Comparison of ENCODE assay signal across 18 cellular contexts in the genomic region with DNA sequence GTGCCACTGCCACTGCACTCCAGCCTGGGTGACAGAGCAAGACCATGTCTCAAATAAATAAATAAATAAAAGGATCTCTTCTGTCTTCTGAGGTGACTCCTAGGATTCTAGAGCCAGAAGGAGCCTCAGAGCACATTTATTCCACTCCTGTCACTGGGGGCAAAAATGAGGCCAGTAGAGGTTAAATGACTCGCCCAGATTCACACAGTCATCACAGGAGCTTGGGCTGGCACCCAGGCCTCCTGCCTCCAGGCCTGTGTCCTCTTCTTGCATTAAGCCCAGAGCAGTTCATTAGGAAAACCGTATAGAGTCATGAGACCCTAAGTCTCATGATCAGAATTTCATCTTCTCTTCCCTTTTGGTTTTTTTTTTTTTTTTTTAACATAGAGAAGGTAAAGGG.
DNase-seq lines count a peak whose midpoint lies in the region; ATAC-seq and TF ChIP-seq lines count a peak whose summit lies in the region.
"Had no signal": no experiment of that assay in that cellular context is flagged by ENCODE, and none has a peak within 500 bp of the region (broad histone marks: within the 10 kb centered on the region; RNA-seq: fewer than 3 reads in every experiment).

No MANE protein-coding gene starts in this region.

- CTCF ChIA-PET in activated CD4-positive, alpha-beta T cell treated with anti-CD3 and anti-CD28 coated beads for 36 hours (lab: Charles Lee) = interaction anchor here (0.8 kb wide), 1 partner anchor 1383 kb away, joined by 3 read pairs; no protein-coding TSS in a partner anchor
- CTCF ChIA-PET in PC-3 (lab: Charles Lee) (no interaction called here), Caco-2 (lab: Charles Lee) (no interaction called here)

- BruUV-seq in PC-3 (replicated peaks; lab: Mats Ljungman, UMichigan) = no TSS peak
- BruUV-seq in Caco-2 (replicated peaks; lab: Mats Ljungman, UMichigan) = no TSS peak

- no peaks in the 10 kb centered on the region for H3K27me3 ChIP-seq in PC-3 (ENCODE audit: low read length)
- no peaks in the 10 kb centered on the region for H3K27me3 ChIP-seq in skeletal muscle tissue (ENCODE audit: control insufficient read depth in 3 of 3, insufficient read depth in 3 of 3, low read length in 3 of 3)
- H3K27me3 ChIP-seq in Caco-2 (replicated peaks; ENCODE audit: control insufficient read depth, insufficient read depth, low read length) = no peaks in the 10 kb centered on the region
- no peaks in the 10 kb centered on the region for H3K27me3 ChIP-seq in spleen (replicated peaks in 1 of 7)
- H3K27me3 ChIP-seq: neural progenitor cell had no signal

- no peaks in the 10 kb centered on the region for H3K27me3 Mint-ChIP-seq in activated CD4-positive, alpha-beta T cell treated with anti-CD3 and anti-CD28 coated beads for 36 hours
- H3K27me3 Mint-ChIP-seq in Caco-2 (ENCODE audit: insufficient read depth, unreplicated experiment) = no peaks in the 10 kb centered on the region

- POLR2A ChIA-PET in activated CD4-positive, alpha-beta T cell treated with anti-CD3 and anti-CD28 coated beads for 36 hours (lab: Charles Lee) = no interaction called here
- POLR2A ChIA-PET in PC-3 (lab: Charles Lee; ENCODE audit: unreplicated experiment) (no interaction called here), Caco-2 (lab: Charles Lee) (no interaction called here)

- no peaks in the 10 kb centered on the region for H4K20me1 ChIP-seq in PC-3 (ENCODE audit: low read length)

- no peak overlapping the region for H3K4me3 ChIP-seq in PC-3 (ENCODE audit: low read length)
- H3K4me3 ChIP-seq in skeletal muscle tissue (ENCODE audit: low read length in 3 of 3) = no peak overlapping the region
- no peak overlapping the region for H3K4me3 ChIP-seq in Caco-2 (ENCODE audit: low read depth, low read length)
- H3K4me3 ChIP-seq in spleen = no peak overlapping the region
- H3K4me3 ChIP-seq: neural progenitor cell had no signal

- no peak overlapping the region for H3K9ac ChIP-seq in PC-3 (ENCODE audit: low read length)
- no peak overlapping the region for H3K9ac ChIP-seq in skeletal muscle tissue (ENCODE audit: low read depth in 1 of 3, low read length in 3 of 3)
- H3K9ac ChIP-seq: neural progenitor cell had no signal

- H3K4me1 ChIP-seq in PC-3 (ENCODE audit: insufficient read depth, low read length) (no peaks in the 10 kb centered on the region), skeletal muscle tissue (ENCODE audit: control insufficient read depth in 3 of 3, insufficient read depth in 3 of 3, low read length in 3 of 3) (peaks cover 24 to 40% (median 25%) of the 10 kb centered on the region in 3 donors), Caco-2 (no peaks in the 10 kb centered on the region), spleen (peaks cover 0 to 22% (median 0%) of the 10 kb centered on the region in 6 donors)

- no peak overlapping the region for H2AFZ ChIP-seq in PC-3 (ENCODE audit: low read length)
- H2AFZ ChIP-seq: neural progenitor cell had no signal

- no peak overlapping the region for H3K27ac ChIP-seq in PC-3 (ENCODE audit: low read length)
- peak overlapping the region; percentile 95 for H3K27ac ChIP-seq in skeletal muscle tissue (ENCODE audit: low read depth, low read length)
- no peak overlapping the region for H3K27ac ChIP-seq in spleen
- H3K27ac ChIP-seq: neural progenitor cell, VCaP had no signal

- no peak overlapping the region for H3K4me3 Mint-ChIP-seq in activated CD4-positive, alpha-beta T cell treated with anti-CD3 and anti-CD28 coated beads for 36 hours
- H3K4me3 Mint-ChIP-seq in Caco-2 (ENCODE audit: unreplicated experiment) = no peak overlapping the region
- H3K4me3 Mint-ChIP-seq: neural progenitor cell had no signal

- no peaks in the 10 kb centered on the region for H3K9me3 ChIP-seq in PC-3 (ENCODE audit: low read length)
- no peaks in the 10 kb centered on the region for H3K9me3 ChIP-seq in skeletal muscle tissue (ENCODE audit: control insufficient read depth in 3 of 3, low read length in 3 of 3)
- H3K9me3 ChIP-seq in Caco-2 = no peaks in the 10 kb centered on the region
- H3K9me3 ChIP-seq in spleen = peaks cover 0 to 13% (median 4%) of the 10 kb centered on the region in 8 donors
- H3K9me3 ChIP-seq: thoracic aorta had no signal

- H3K4me1 Mint-ChIP-seq in activated CD4-positive, alpha-beta T cell treated with anti-CD3 and anti-CD28 coated beads for 36 hours = no peaks in the 10 kb centered on the region
- H3K4me1 Mint-ChIP-seq in Caco-2 (ENCODE audit: low read depth, unreplicated experiment) = no peaks in the 10 kb centered on the region

- ATAC-seq in activated CD4-positive, alpha-beta T cell treated with anti-CD3 and anti-CD28 coated beads for 36 hours = peak; percentile 44
- ATAC-seq in PC-3 = 0 out of 2 replicates have a peak, but pooled peaks have one; percentile 24
- ATAC-seq in GM21723 (IDR thresholded peaks at IDR 0.05; ENCODE audit: unreplicated experiment) = no peak

- intact Hi-C loops in activated CD4-positive, alpha-beta T cell treated with anti-CD3 and anti-CD28 coated beads for 36 hours (cut with DNase I, micrococcal nuclease) = no loop called here
- intact Hi-C loops in PC-3 (cut with micrococcal nuclease) = no loop called here
- intact Hi-C loops in Caco-2 (cut with micrococcal nuclease; ENCODE audit: unreplicated experiment) = no loop called here
- intact Hi-C loops in spleen (cut with DNase I; ENCODE audit: low total_unique reads) = no loop called here

- TF ChIP-seq CTCF in PC-3 (conservative IDR thresholded peaks at IDR 0.05; ENCODE audit: low read depth, low read length) = no peak
- TF ChIP-seq CTCF in Caco-2 (IDR thresholded peaks at IDR 0.05; ENCODE audit: insufficient read depth in 1 of 2, low read depth in 1 of 2, low read length in 1 of 2, severe bottlenecking in 1 of 2, unreplicated experiment in 1 of 2) = no peak
- TF ChIP-seq CTCF in spleen (IDR thresholded peaks at IDR 0.05 in 8 of 11, conservative IDR thresholded peaks at IDR 0.05 in 3 of 11) = no peak

- TF ChIP-seq POLR2A in spleen (IDR thresholded peaks at IDR 0.05) = no peak

- H3K27ac Mint-ChIP-seq in activated CD4-positive, alpha-beta T cell treated with anti-CD3 and anti-CD28 coated beads for 36 hours = no peak overlapping the region
- no peak overlapping the region for H3K27ac Mint-ChIP-seq in Caco-2 (ENCODE audit: unreplicated experiment)

- no peak overlapping the region for H3K4me2 ChIP-seq in PC-3 (ENCODE audit: low read length)
- H3K4me2 ChIP-seq: neural progenitor cell had no signal

- H3K36me3 ChIP-seq in PC-3 (ENCODE audit: low read depth, low read length) (no peaks in the 10 kb centered on the region), skeletal muscle tissue (ENCODE audit: control insufficient read depth in 3 of 3, insufficient read depth in 3 of 3, low read length in 3 of 3) (no peaks in the 10 kb centered on the region), Caco-2 (ENCODE audit: control insufficient read depth, insufficient read depth, low read length) (no peaks in the 10 kb centered on the region), spleen (no peaks in the 10 kb centered on the region)
- H3K36me3 ChIP-seq: neural progenitor cell, thoracic aorta had no signal

- DNase-seq in activated CD4-positive, alpha-beta T cell treated with anti-CD3 and anti-CD28 coated beads for 36 hours = no peak
- no peak for DNase-seq in activated CD4-positive, alpha-beta T cell treated with anti-CD3 and anti-CD28 coated beads for 4 hours
- DNase-seq in PC-3 (peak; percentile 26), glomerular visceral epithelial cell (ENCODE audit: extremely low spot score) (peak; percentile 28), Caco-2 (no peak), spleen (no peak)
- DNase-seq: 8988T; activated gamma-delta T cell treated with Interleukin-2 at 50 U/mL for 16 hours; effector CD4-positive, alpha-beta T cell; mammary epithelial cell; NCI-H187; NCI-H526; OCI-M1 had no signal

- no peaks in the 10 kb centered on the region for H3F3A ChIP-seq in PC-3 (ENCODE audit: low read length, unreplicated experiment)

- H3K79me2 ChIP-seq in PC-3 (ENCODE audit: low read length) = no peaks in the 10 kb centered on the region

- peaks cover 6% of the 10 kb centered on the region for H3K9me3 Mint-ChIP-seq in activated CD4-positive, alpha-beta T cell treated with anti-CD3 and anti-CD28 coated beads for 36 hours (ENCODE audit: low read depth)
- peaks cover 3% of the 10 kb centered on the region for H3K9me3 Mint-ChIP-seq in Caco-2 (ENCODE audit: unreplicated experiment)

- no peaks in the 10 kb centered on the region for H3K9me2 ChIP-seq in PC-3 (replicated peaks; ENCODE audit: low read length)

- 73 to 90% (median 84%) methylated on average over 2 of the region's 2 CpGs for WGBS in spleen, 5 donors

- peaks cover 8% of the 10 kb centered on the region for H3K36me3 Mint-ChIP-seq in activated CD4-positive, alpha-beta T cell treated with anti-CD3 and anti-CD28 coated beads for 36 hours (ENCODE audit: low read depth)
- H3K36me3 Mint-ChIP-seq in Caco-2 (ENCODE audit: insufficient read depth, unreplicated experiment) = no peaks in the 10 kb centered on the region

Comparison
In these comparisons a context has a peak if more than half of its experiments do, and no peak if none do; other contexts are left out.
1. DNase-seq: peak in PC-3 (single experiment) and glomerular visceral epithelial cell (single experiment); none in activated CD4-positive, alpha-beta T cell treated with anti-CD3 and anti-CD28 coated beads for 36 hours (single experiment), activated CD4-positive, alpha-beta T cell treated with anti-CD3 and anti-CD28 coated beads for 4 hours (0 of 2), Caco-2 (0 of 2) and spleen (single experiment).